ENCODE assay signal across 9 cellular contexts in genomic region chr2:236302555-236302954, GRCh38. TPM values are rescaled to one million over a fixed set of nuclear protein-coding genes. Genes with fewer than 3 reads are reported as not detected.
"Had no signal": no experiment of that assay in that cellular context is flagged by ENCODE, and none has a peak within 500 bp of the region (broad histone marks: within the 10 kb centered on the region; RNA-seq: fewer than 3 reads in every experiment).

No MANE protein-coding gene starts in this region.

- H3K27ac ChIP-seq: GM23248 had no signal

- H3K4me3 ChIP-seq: GM23248, HAP-1 had no signal

- H3K9me3 ChIP-seq: HAP-1 had no signal

- H3K4me1 ChIP-seq: HAP-1 had no signal

- ATAC-seq: HCT116 had no signal

- DNase-seq: GOT3, H7, HFFc6, IMR-90 had no signal

- H3K36me3 ChIP-seq: HAP-1 had no signal

RNA-seq across cellular contexts. Expression of gene ASB18, which starts 38.3 kb away (rescaled TPM):
- total RNA-seq: GM23248, H4, H7, HFFc6, HT-29, IMR-90 had no signal
- polyA plus RNA-seq: GM23248, IMR-90 had no signal
